Comparison of ENCODE assay signal across 8 cellular contexts in the genomic region with DNA sequence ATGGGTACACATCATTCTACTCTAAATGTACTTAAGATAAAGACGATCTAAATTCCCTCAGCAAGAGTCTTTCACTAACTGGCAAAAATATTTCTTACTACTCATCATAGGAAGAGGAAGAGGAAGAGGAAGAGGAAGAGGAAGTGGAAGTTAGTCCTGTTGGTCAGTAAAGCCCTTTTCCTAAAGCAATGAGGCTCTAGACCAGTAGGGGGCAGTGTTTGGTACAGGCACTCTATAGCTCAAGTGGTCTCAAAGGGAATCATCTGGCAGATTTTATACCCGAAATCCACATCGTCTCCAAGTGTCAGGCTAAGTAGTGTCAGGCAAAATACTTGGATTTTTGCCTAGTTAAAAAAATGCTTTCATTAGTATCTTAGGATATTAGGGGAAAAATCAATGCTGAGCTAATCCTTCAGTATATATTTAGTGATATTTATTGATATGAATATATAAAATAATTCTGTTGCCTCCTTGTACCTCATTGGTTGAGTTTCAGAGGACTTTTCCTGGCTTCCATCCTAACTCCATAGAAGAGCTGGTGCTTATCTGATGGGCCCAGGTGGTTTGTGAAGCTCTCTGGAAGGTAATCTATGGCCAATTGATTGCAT. TPM values are rescaled to one million over a fixed set of nuclear protein-coding genes. Genes with fewer than 3 reads are reported as not detected.
A peak's percentile ranks its signal among the peaks of the same experiment; 100 is the strongest.
DNase-seq lines count a peak whose midpoint lies in the region; ATAC-seq, FAIRE-seq and TF ChIP-seq lines count a peak whose summit lies in the region.

No MANE protein-coding gene starts in this region.

- TF ChIP-seq CTCF in OCI-LY7 (conservative IDR thresholded peaks at IDR 0.05; ENCODE audit: low read length) (peak; percentile 87), fibroblast of mammary gland (conservative IDR thresholded peaks at IDR 0.05; ENCODE audit: control insufficient read depth, insufficient read depth, low read depth, low read length) (peak; percentile 95)

- no peak overlapping the region for H3K4me2 ChIP-seq in OCI-LY7 (ENCODE audit: low read length)

- CTCF ChIA-PET in OCI-LY7 (lab: Charles Lee; ENCODE audit: unreplicated experiment), result no interaction called here

- in situ Hi-C loops in ACHN (cut with HindIII; ENCODE audit: low pct_ligation_motif_present, low pct_unique_long_range_greater_than_20kb, low sequenced_read_pairs), result no loop called here

- intact Hi-C loops in OCI-LY7 (cut with micrococcal nuclease; ENCODE audit: unreplicated experiment), result no loop called here

- no peaks in the 10 kb centered on the region for H3K9me3 ChIP-seq in OCI-LY7 (ENCODE audit: low read length)

- H2AFZ ChIP-seq in OCI-LY7 (ENCODE audit: low read length), result no peak overlapping the region

- FAIRE-seq in GM12892 (lab: Jason Lieb, UNC), result no peak

- TF ChIP-seq POLR2A in GM12892 (IDR thresholded peaks at IDR 0.05; ENCODE audit: low read depth, low read length), result no peak

- ATAC-seq in GM19324 (IDR thresholded peaks at IDR 0.05; ENCODE audit: low FRiP score, unreplicated experiment), result no peak
- no peak for ATAC-seq in GM18519 (IDR thresholded peaks at IDR 0.05; ENCODE audit: low FRiP score, unreplicated experiment)

- no peak overlapping the region for H3K27ac ChIP-seq in OCI-LY7 (ENCODE audit: low read depth, low read length, poor library complexity, severe bottlenecking)

- H3K4me3 ChIP-seq in OCI-LY7 (ENCODE audit: low read depth, low read length, poor library complexity, severe bottlenecking) (no peak overlapping the region), fibroblast of mammary gland (ENCODE audit: control insufficient read depth, low read depth, low read length) (no peak overlapping the region)

- no peaks in the 10 kb centered on the region for H3K4me1 ChIP-seq in OCI-LY7 (ENCODE audit: insufficient read depth, low read length, poor library complexity, severe bottlenecking)

- no peaks in the 10 kb centered on the region for H3K9me2 ChIP-seq in OCI-LY7 (ENCODE audit: insufficient read depth, low read length)

- no TSS peak for BruUV-seq in OCI-LY7 (replicated peaks; lab: Mats Ljungman, UMichigan)

- peak; percentile 59 for DNase-seq in ACHN
- DNase-seq in GM12892 (ENCODE audit: insufficient read length), result peak; percentile 2
- peak; percentile 46 for DNase-seq in OCI-LY7 (ENCODE audit: low spot score)
- peak; percentile 83 for DNase-seq in fibroblast of mammary gland (ENCODE audit: low read depth)
- DNase-seq in renal cortical epithelial cell (ENCODE audit: low read depth), result peak; percentile 54
- DNase-seq in AG08395 (ENCODE audit: low spot score), result no peak

- H3K79me2 ChIP-seq in OCI-LY7 (ENCODE audit: insufficient read depth, low read depth, low read length), result no peaks in the 10 kb centered on the region

- POLR2A ChIA-PET in OCI-LY7 (lab: Charles Lee), result no interaction called here

- no peaks in the 10 kb centered on the region for H4K20me1 ChIP-seq in OCI-LY7 (ENCODE audit: insufficient read depth, low read length)

- H3K36me3 ChIP-seq in OCI-LY7 (ENCODE audit: insufficient read depth, low read length), result no peaks in the 10 kb centered on the region

RNA-seq across cellular contexts. Expression of a gene that starts 7.7 kb away (rescaled TPM):
- not detected for polyA plus RNA-seq in GM12892 (2012; ENCODE audit: missing spikeins)
- not detected in 2 replicates for total RNA-seq in OCI-LY7 (2014; rRNA removed; shearing (Covaris generic))
- total RNA-seq in OCI-LY7 (2022) (not detected in 2 replicates), renal cortical epithelial cell (not detected in 2 replicates)
